8 cellular contexts compared by ENCODE assay signal in the genomic region with DNA sequence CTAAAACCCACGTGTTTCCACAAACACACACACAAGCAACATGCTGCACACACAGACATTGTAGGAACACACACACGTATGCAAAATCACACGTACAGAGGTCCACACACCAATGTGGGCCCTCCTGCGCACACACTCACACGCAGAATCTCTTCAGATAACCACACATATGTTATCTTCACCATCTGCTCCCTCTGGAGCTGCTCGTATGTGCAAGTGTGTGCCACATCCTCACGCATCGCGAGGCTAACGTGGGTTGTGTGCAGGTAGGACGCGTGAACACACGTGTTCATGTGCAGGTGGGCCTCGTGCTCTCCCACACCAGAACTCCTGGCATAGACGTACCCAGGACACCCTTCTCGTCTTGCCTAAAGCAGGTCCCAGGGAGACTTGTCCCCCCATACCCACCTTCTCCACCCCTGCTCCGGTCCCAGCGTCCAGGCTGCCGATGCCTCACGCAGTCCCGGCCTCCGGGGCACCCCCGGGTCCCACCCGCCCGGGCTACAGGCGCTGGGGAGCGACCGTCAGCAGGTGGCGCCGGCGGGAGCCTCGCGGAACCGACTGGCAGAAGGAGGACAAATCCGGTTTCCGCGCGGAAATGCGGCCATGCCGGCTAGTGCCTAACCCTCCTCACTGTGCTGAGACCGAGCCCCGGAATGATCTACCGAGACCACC. TPM values are rescaled to one million over a fixed set of nuclear protein-coding genes. Genes with fewer than 3 reads are reported as not detected.
A peak's percentile ranks its signal among the peaks of the same experiment; 100 is the strongest.
DNase-seq lines count a peak whose midpoint lies in the region; TF ChIP-seq lines count a peak whose summit lies in the region.

No MANE protein-coding gene starts in this region.

- peak; percentile 80 for TF ChIP-seq CTCF in A673 (conservative IDR thresholded peaks at IDR 0.05; ENCODE audit: low read depth, low read length)

- POLR2A ChIA-PET in A673 (lab: Charles Lee; ENCODE audit: low non-redundant PET), result no interaction called here

- H3K27ac ChIP-seq in A673 (ENCODE audit: low read depth, low read length, poor library complexity, severe bottlenecking) (no peak overlapping the region), iPS-20b (ENCODE audit: low read length) (no peak overlapping the region)

- BruUV-seq in A673 (replicated peaks; lab: Mats Ljungman, UMichigan), result no TSS peak

- H3K9me3 ChIP-seq in A673 (ENCODE audit: low read depth, low read length, poor library complexity, severe bottlenecking), result no peaks in the 10 kb centered on the region
- H3K9me3 ChIP-seq in iPS-20b (ENCODE audit: insufficient read depth, low read depth, low read length), result no peaks in the 10 kb centered on the region

- H3K36me3 ChIP-seq in A673 (ENCODE audit: insufficient read depth, low read length, poor library complexity, severe bottlenecking) (no peaks in the 10 kb centered on the region), iPS-20b (ENCODE audit: insufficient read depth, low read depth, low read length) (no peaks in the 10 kb centered on the region)

- peak overlapping the region; percentile 43; the same call in 1 of the 2 replicates for H3K9ac ChIP-seq in iPS-20b (ENCODE audit: low read depth, low read length)

- no peaks in the 10 kb centered on the region for H3K27me3 ChIP-seq in A673 (replicated peaks; ENCODE audit: insufficient read depth, low read depth, low read length, poor library complexity)
- peaks cover 36% of the 10 kb centered on the region for H3K27me3 ChIP-seq in iPS-20b (ENCODE audit: insufficient read depth, low read length)

- intact Hi-C loops in A673 (cut with micrococcal nuclease; ENCODE audit: unreplicated experiment), result loop anchor here (1.0 kb wide), 1 partner anchor 172 kb away; no protein-coding TSS in a partner anchor

- H3K4me3 ChIP-seq in A673 (ENCODE audit: low read depth, low read length, poor library complexity, severe bottlenecking) (peak overlapping the region; percentile 25), iPS-20b (ENCODE audit: low read length) (peak overlapping the region; percentile 29; the same call in 1 of the 2 replicates)

- CTCF ChIA-PET in A673 (lab: Charles Lee), result no interaction called here

- DNase-seq in A673 (ENCODE audit: low spot score) (peak; percentile 60), NCI-H460 (ENCODE audit: extremely low read depth, low read depth) (peak; percentile 24), DMS79 treated with DMSO at 0.1 percent for 48 hours (lab: John Stamatoyannopoulos, UW) (no peak), amniotic stem cell (lab: John Stamatoyannopoulos, UW) (no peak), AG08396 (ENCODE audit: low spot score) (no peak)
- DNase-seq in activated naive CD4-positive, alpha-beta T cell (lab: John Stamatoyannopoulos, UW), result peak; percentile 12 to 66 (median 47)
- DNase-seq in stimulated activated CD8-positive, alpha-beta memory T cell treated with anti-CD3 and anti-CD28 coated beads, Interleukin-15, amount 100 ng/mL, for 1 hour (ENCODE audit: low read depth), result peak; percentile 52

- H3K4me1 ChIP-seq in A673 (ENCODE audit: insufficient read depth, low read length, poor library complexity, severe bottlenecking) (no peaks in the 10 kb centered on the region), iPS-20b (ENCODE audit: insufficient read depth, low read length) (no peaks in the 10 kb centered on the region)

RNA-seq across cellular contexts. Expression of gene IGSF9B, which starts 10.3 kb away (rescaled TPM):
- 10.1 and 14.2 TPM in 2 replicates for total RNA-seq in A673 (2021)
- total RNA-seq in NCI-H460 (2014; rRNA removed; shearing (Covaris generic)), result 0.37 and 0.55 TPM in 2 replicates
- polyA plus RNA-seq in NCI-H460 (2014; cell fraction: nucleus; rRNA removed), result 0.32 and 0.57 TPM in 2 replicates

Comparison
In these comparisons a context has a peak if more than half of its experiments do, and no peak if none do; other contexts are left out.
1. DNase-seq: peak in A673 (single experiment), NCI-H460 (single experiment), activated naive CD4-positive, alpha-beta T cell (4 of 4) and stimulated activated CD8-positive, alpha-beta memory T cell treated with anti-CD3 and anti-CD28 coated beads, Interleukin-15, amount 100 ng/mL, for 1 hour (single experiment); none in DMS79 treated with DMSO at 0.1 percent for 48 hours (single experiment), amniotic stem cell (single experiment) and AG08396 (single experiment).